1 cellular context compared by ENCODE assay signal in the genomic region with DNA sequence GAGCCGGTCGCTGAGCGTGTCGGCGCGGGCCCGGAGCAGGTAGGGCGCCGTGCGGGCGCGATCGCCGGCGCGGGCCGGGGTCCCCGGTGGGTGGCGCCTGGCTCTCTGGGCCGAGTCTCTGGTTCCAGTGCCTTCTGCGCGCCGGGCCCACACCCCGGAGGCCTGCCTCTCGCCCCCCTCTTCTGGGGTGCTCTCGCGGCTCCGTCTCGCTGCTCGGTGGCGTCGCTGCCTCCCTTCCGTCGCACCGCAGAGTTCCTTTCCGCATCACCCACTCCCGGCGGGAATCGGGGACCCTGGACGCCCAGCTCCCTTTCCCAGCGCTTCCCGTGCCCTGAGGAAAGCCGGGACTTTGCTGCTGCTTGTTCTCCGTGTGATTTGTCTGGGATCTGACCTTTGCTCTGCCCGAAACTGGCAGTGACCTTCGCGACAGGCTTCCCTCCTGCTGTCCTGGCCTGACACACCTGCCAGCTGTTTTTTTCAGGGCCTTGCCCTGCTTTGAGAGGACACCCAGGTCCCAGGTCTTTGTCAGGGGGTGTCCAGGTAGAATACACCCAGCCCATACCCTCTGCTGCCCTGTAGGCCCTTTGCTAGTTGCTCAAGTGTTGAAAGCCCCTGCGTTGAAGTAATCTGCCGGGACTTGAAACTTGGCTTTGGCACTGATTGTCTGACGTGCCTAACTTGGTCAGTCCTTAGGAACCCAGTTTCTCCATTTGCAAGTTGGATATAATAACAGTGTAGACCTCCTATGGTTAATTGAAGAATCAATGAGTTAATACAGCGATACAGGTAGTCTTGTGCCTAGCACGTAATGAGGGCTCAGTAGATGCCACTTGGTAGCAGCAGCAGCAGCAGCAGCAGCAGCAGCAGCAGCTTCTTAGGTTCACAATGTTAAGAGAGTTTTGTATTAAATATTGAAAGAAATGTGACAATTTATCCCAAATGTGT.
TF ChIP-seq lines count a peak whose summit lies in the region.

No MANE protein-coding gene starts in this region.

TF ChIP-seq in HepG2, 621 proteins besides CTCF, POLR2A, EP300 and RAD21 (continued from another document and continues in another):
- TF ChIP-seq, protein P1, sequence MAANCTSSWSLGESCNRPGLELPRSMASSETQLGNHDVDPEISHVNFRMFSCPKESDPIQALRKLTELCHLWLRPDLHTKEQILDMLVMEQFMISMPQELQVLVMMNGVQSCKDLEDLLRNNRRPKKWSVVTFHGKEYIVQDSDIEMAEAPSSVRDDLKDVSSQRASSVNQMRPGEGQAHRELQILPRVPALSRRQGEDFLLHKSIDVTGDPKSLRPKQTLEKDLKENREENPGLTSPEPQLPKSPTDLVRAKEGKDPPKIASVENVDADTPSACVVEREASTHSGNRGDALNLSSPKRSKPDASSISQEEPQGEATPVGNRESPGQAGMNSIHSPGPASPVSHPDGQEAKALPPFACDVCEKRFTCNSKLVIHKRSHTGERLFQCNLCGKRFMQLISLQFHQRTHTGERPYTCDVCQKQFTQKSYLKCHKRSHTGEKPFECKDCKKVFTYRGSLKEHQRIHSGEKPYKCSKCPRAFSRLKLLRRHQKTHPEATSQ (CRISPR knock-in tag; IDR thresholded peaks at IDR 0.05; ENCODE audit: borderline replicate concordance), result no peak
- TF ChIP-seq PCBP2 (optimal IDR thresholded peaks at IDR 0.05; ENCODE audit: low read depth, low read length, poor library complexity, severe bottlenecking), result no peak
- no peak for TF ChIP-seq CSRNP1 (CRISPR knock-in tag; IDR thresholded peaks at IDR 0.05)
- no peak for TF ChIP-seq HOMEZ (CRISPR knock-in tag; IDR thresholded peaks at IDR 0.05; ENCODE audit: low read depth)
- TF ChIP-seq ZFP36 (IDR thresholded peaks at IDR 0.05; ENCODE audit: borderline replicate concordance, low read depth, low read length, partially characterized antibody), result no peak
- no peak for TF ChIP-seq MIER2 (CRISPR knock-in tag; IDR thresholded peaks at IDR 0.05)
- no peak for TF ChIP-seq ZNF549 (CRISPR knock-in tag; IDR thresholded peaks at IDR 0.05)
- no peak for TF ChIP-seq SSRP1 (CRISPR knock-in tag; IDR thresholded peaks at IDR 0.05)
- peak; percentile 51; the same call in 1 of the 2 replicates for TF ChIP-seq RXRB (CRISPR knock-in tag; IDR thresholded peaks at IDR 0.05; ENCODE audit: borderline replicate concordance)
- no peak for TF ChIP-seq ZNF850 (CRISPR knock-in tag; conservative IDR thresholded peaks at IDR 0.05)
- peak; percentile 57; the same call in 1 of the 2 replicates for TF ChIP-seq SPEN (CRISPR knock-in tag; IDR thresholded peaks at IDR 0.05; ENCODE audit: low read depth)
- TF ChIP-seq GATA4 (IDR thresholded peaks at IDR 0.05; ENCODE audit: borderline replicate concordance, low read depth), result no peak
- TF ChIP-seq, protein P2, sequence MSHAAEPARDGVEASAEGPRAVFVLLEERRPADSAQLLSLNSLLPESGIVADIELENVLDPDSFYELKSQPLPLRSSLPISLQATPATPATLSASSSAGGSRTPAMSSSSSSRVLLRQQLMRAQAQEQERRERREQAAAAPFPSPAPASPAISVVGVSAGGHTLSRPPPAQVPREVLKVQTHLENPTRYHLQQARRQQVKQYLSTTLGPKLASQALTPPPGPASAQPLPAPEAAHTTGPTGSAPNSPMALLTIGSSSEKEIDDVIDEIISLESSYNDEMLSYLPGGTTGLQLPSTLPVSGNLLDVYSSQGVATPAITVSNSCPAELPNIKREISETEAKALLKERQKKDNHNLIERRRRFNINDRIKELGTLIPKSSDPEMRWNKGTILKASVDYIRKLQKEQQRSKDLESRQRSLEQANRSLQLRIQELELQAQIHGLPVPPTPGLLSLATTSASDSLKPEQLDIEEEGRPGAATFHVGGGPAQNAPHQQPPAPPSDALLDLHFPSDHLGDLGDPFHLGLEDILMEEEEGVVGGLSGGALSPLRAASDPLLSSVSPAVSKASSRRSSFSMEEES (CRISPR knock-in tag; IDR thresholded peaks at IDR 0.05), result no peak
- no peak for TF ChIP-seq ZNF749 (CRISPR knock-in tag; IDR thresholded peaks at IDR 0.05; ENCODE audit: borderline replicate concordance)
- no peak for TF ChIP-seq ZNF207 (IDR thresholded peaks at IDR 0.05; ENCODE audit: borderline replicate concordance)
- no peak for TF ChIP-seq FOXA1 (IDR thresholded peaks at IDR 0.05)
- TF ChIP-seq FOXA1 (CRISPR knock-in tag; IDR thresholded peaks at IDR 0.05), result no peak
- no peak for TF ChIP-seq FOXK1 (CRISPR knock-in tag; IDR thresholded peaks at IDR 0.05; ENCODE audit: borderline replicate concordance, low read depth)
- TF ChIP-seq ZNF280B (CRISPR knock-in tag; IDR thresholded peaks at IDR 0.05; ENCODE audit: borderline replicate concordance), result no peak
- no peak for TF ChIP-seq ZNF678 (CRISPR knock-in tag; IDR thresholded peaks at IDR 0.05)
- TF ChIP-seq ZNF468 (CRISPR knock-in tag; IDR thresholded peaks at IDR 0.05), result no peak
- TF ChIP-seq ZNF652 (CRISPR knock-in tag; IDR thresholded peaks at IDR 0.05; ENCODE audit: borderline replicate concordance, low read depth), result no peak
- no peak for TF ChIP-seq ZBTB38 (CRISPR knock-in tag; IDR thresholded peaks at IDR 0.05)
- TF ChIP-seq FOXA3 (CRISPR knock-in tag; IDR thresholded peaks at IDR 0.05), result no peak
- no peak for TF ChIP-seq ZNF800 (CRISPR knock-in tag; IDR thresholded peaks at IDR 0.05)
- no peak for TF ChIP-seq TCF12 (IDR thresholded peaks at IDR 0.05)
- no peak for TF ChIP-seq TCF12 (CRISPR knock-in tag; IDR thresholded peaks at IDR 0.05)
- no peak for TF ChIP-seq U2AF2 (IDR thresholded peaks at IDR 0.05; ENCODE audit: low read depth, low read length)
- peak; percentile 30; the same call in 1 of the 2 replicates for TF ChIP-seq SIN3A (IDR thresholded peaks at IDR 0.05; ENCODE audit: borderline replicate concordance, low read depth, low read length)
- no peak for TF ChIP-seq ZNF335 (CRISPR knock-in tag; IDR thresholded peaks at IDR 0.05)
- no peak for TF ChIP-seq AHR (CRISPR knock-in tag; IDR thresholded peaks at IDR 0.05)
- no peak for TF ChIP-seq ZNF784 (CRISPR knock-in tag; IDR thresholded peaks at IDR 0.05; ENCODE audit: borderline replicate concordance)
- no peak for TF ChIP-seq RFX3 (CRISPR knock-in tag; IDR thresholded peaks at IDR 0.05)
- no peak for TF ChIP-seq FOXP4 (CRISPR knock-in tag; IDR thresholded peaks at IDR 0.05)
- no peak for TF ChIP-seq KLF9 (CRISPR knock-in tag; IDR thresholded peaks at IDR 0.05; ENCODE audit: low read depth)
- TF ChIP-seq, protein P3, sequence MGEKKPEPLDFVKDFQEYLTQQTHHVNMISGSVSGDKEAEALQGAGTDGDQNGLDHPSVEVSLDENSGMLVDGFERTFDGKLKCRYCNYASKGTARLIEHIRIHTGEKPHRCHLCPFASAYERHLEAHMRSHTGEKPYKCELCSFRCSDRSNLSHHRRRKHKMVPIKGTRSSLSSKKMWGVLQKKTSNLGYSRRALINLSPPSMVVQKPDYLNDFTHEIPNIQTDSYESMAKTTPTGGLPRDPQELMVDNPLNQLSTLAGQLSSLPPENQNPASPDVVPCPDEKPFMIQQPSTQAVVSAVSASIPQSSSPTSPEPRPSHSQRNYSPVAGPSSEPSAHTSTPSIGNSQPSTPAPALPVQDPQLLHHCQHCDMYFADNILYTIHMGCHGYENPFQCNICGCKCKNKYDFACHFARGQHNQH (CRISPR knock-in tag; IDR thresholded peaks at IDR 0.05), result no peak
- no peak for TF ChIP-seq ZNF160 (CRISPR knock-in tag; IDR thresholded peaks at IDR 0.05)
- no peak for TF ChIP-seq ZBTB20 (CRISPR knock-in tag; IDR thresholded peaks at IDR 0.05; ENCODE audit: borderline replicate concordance, low read depth)
- TF ChIP-seq SMARCE1 (IDR thresholded peaks at IDR 0.05; ENCODE audit: borderline replicate concordance), result no peak
- no peak; the same call in 1 of the 2 replicates for TF ChIP-seq GABPB1 (CRISPR knock-in tag; IDR thresholded peaks at IDR 0.05)
- TF ChIP-seq SP2 (CRISPR knock-in tag; IDR thresholded peaks at IDR 0.05), result no peak
- TF ChIP-seq FOSL2 (CRISPR knock-in tag; IDR thresholded peaks at IDR 0.05), result 0 out of 2 replicates have a peak, but pooled peaks have one; percentile 9
- no peak for TF ChIP-seq ETS1 (CRISPR knock-in tag; IDR thresholded peaks at IDR 0.05)
- TF ChIP-seq, protein P4, sequence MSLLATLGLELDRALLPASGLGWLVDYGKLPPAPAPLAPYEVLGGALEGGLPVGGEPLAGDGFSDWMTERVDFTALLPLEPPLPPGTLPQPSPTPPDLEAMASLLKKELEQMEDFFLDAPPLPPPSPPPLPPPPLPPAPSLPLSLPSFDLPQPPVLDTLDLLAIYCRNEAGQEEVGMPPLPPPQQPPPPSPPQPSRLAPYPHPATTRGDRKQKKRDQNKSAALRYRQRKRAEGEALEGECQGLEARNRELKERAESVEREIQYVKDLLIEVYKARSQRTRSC (CRISPR knock-in tag; IDR thresholded peaks at IDR 0.05; ENCODE audit: low read depth), result no peak
